22 cellular contexts compared by ENCODE assay signal in genomic region chr17:56165017-56165720, GRCh38. TPM values are rescaled to one million over a fixed set of nuclear protein-coding genes. Genes with fewer than 3 reads are reported as not detected.
"Had no signal": no experiment of that assay in that cellular context is flagged by ENCODE, and none has a peak within 500 bp of the region (broad histone marks: within the 10 kb centered on the region; RNA-seq: fewer than 3 reads in every experiment).

No MANE protein-coding gene starts in this region.

- H3K27me3 ChIP-seq: neutrophil, suprapubic skin, upper lobe of right lung had no signal

- H3K4me1 Mint-ChIP-seq: activated CD4-positive, alpha-beta T cell treated with anti-CD3 and anti-CD28 coated beads, Interleukin-2, amount 10 ng/mL, durations not matched to agents 7 days and 5 days; natural killer cell had no signal

- H3K36me3 Mint-ChIP-seq: natural killer cell had no signal

- H3K27ac ChIP-seq: neutrophil, suprapubic skin, upper lobe of right lung had no signal

- H3K27me3 Mint-ChIP-seq: activated CD4-positive, alpha-beta T cell treated with anti-CD3 and anti-CD28 coated beads, Interleukin-2, amount 10 ng/mL, durations not matched to agents 7 days and 5 days had no signal

- DNase-seq: activated CD4-positive, alpha-beta T cell treated with anti-CD3 and anti-CD28 coated beads, Interleukin-2, amount 10 ng/mL, durations not matched to agents 7 days and 5 days; activated CD4-positive, CD25-positive, alpha-beta regulatory T cell; activated naive CD4-positive, alpha-beta T cell; erythroblast; mesendoderm; natural killer cell; posterior cingulate gyrus; right cardiac atrium; stimulated activated CD4-positive, alpha-beta T cell treated with anti-CD3 and anti-CD28 coated beads, Interleukin-4, amount 100 ng/mL, for 4 hours; stimulated activated CD8-positive, alpha-beta memory T cell treated with anti-CD3 and anti-CD28 coated beads, Interleukin-4, amount 100 ng/mL, for 48 hours; stimulated activated naive CD4-positive, alpha-beta T cell treated with Interleukin-2 at 50 U/mL for 16 hours; SW 1271; upper lobe of right lung had no signal

- FAIRE-seq: astrocyte, bronchial epithelial cell had no signal

- H3K4me1 ChIP-seq: upper lobe of right lung had no signal

- H3K36me3 ChIP-seq: neutrophil, suprapubic skin, upper lobe of right lung had no signal

- H3K4me3 ChIP-seq: smooth muscle cell, suprapubic skin, upper lobe of right lung had no signal

- H3K4me3 Mint-ChIP-seq: activated CD4-positive, alpha-beta T cell treated with anti-CD3 and anti-CD28 coated beads, Interleukin-2, amount 10 ng/mL, durations not matched to agents 7 days and 5 days; natural killer cell; T-helper 2 cell treated with Interferon-gamma antibody and Interleukin-4, amounts not matched to agents 5 μg/mL and 100 μg/mL, for 36 hours had no signal

- H3K9me3 Mint-ChIP-seq: activated CD4-positive, alpha-beta T cell treated with anti-CD3 and anti-CD28 coated beads, Interleukin-2, amount 10 ng/mL, durations not matched to agents 7 days and 5 days; natural killer cell; T-helper 2 cell treated with Interferon-gamma antibody and Interleukin-4, amounts not matched to agents 5 μg/mL and 100 μg/mL, for 36 hours had no signal

- H3K9me3 ChIP-seq: neutrophil, suprapubic skin, upper lobe of right lung had no signal

- H3K27ac Mint-ChIP-seq: activated CD4-positive, alpha-beta T cell treated with anti-CD3 and anti-CD28 coated beads, Interleukin-2, amount 10 ng/mL, durations not matched to agents 7 days and 5 days; natural killer cell; T-helper 2 cell treated with Interferon-gamma antibody and Interleukin-4, amounts not matched to agents 5 μg/mL and 100 μg/mL, for 36 hours had no signal

RNA-seq across cellular contexts. Expression of gene ANKFN1, which starts 11.9 kb away (rescaled TPM):
- total RNA-seq: activated CD4-positive, alpha-beta T cell treated with anti-CD3 and anti-CD28 coated beads, Interleukin-2, amount 10 ng/mL, durations not matched to agents 7 days and 5 days; activated CD8-positive, alpha-beta memory T cell treated with anti-CD3 and anti-CD28 coated beads for 36 hours; astrocyte; dermis microvascular lymphatic vessel endothelial cell; glomerular endothelial cell; natural killer cell had no signal
